In genomic region chr15:35540885-35541284, GRCh38 we compare ENCODE assay signal across 24 cellular contexts. TPM values are rescaled to one million over a fixed set of nuclear protein-coding genes. Genes with fewer than 3 reads are reported as not detected.
A peak's percentile ranks its signal among the peaks of the same experiment; 100 is the strongest.
DNase-seq lines count a peak whose midpoint lies in the region; FAIRE-seq and TF ChIP-seq lines count a peak whose summit lies in the region.
"Had no signal": no experiment of that assay in that cellular context is flagged by ENCODE, and none has a peak within 500 bp of the region (broad histone marks: within the 10 kb centered on the region; RNA-seq: fewer than 3 reads in every experiment).

No MANE protein-coding gene starts in this region.

- 0 out of 2 replicates have a peak, but pooled peaks have one; percentile 5 for TF ChIP-seq CTCF in AG04450 (IDR thresholded peaks at IDR 0.05; ENCODE audit: low read depth, low read length)
- no peak for TF ChIP-seq CTCF in astrocyte of the spinal cord (IDR thresholded peaks at IDR 0.05; ENCODE audit: low read depth, low read length)
- TF ChIP-seq CTCF in foreskin fibroblast (IDR thresholded peaks at IDR 0.05; ENCODE audit: low read depth, low read length) = no peak
- no peak for TF ChIP-seq CTCF in tibial nerve (IDR thresholded peaks at IDR 0.05)

- POLR2A ChIA-PET in AG04450 (lab: Yijun Ruan, JAX) = no interaction called here

- DNase-seq in AG04450 (ENCODE audit: low read depth, low spot score) (peak; percentile 50), HS-27A (ENCODE audit: low read depth) (peak; percentile 20), astrocyte of the spinal cord (ENCODE audit: low read depth, low spot score) (peak; percentile 64), foreskin fibroblast (peak; percentile 66 to 82), HuH-7.5 (ENCODE audit: low spot score) (no peak), RCC 7860 (ENCODE audit: low spot score) (no peak), tibial nerve (ENCODE audit: low spot score in 2 of 2) (no peak)
- no peak for DNase-seq in activated CD4-positive, alpha-beta T cell treated with anti-CD3 and anti-CD28 coated beads for 4 hours
- DNase-seq: activated CD4-positive, alpha-beta T cell treated with anti-CD3 and anti-CD28 coated beads for 36 hours; activated gamma-delta T cell; amygdala; CD8-positive, alpha-beta T cell; DMS79 treated with DMSO at 0.1 percent for 48 hours; left ventricle myocardium superior; MM.1S; NCI-H1694 treated with DMSO at 0.1 percent for 48 hours; NCI-H2227 treated with DMSO at 0.1 percent for 48 hours; occipital lobe; right lobe of liver; stimulated activated CD4-positive, alpha-beta T cell treated with anti-CD3 and anti-CD28 coated beads, Interleukin-1b, Interleukin-23, amount 100 ng/mL, for 48 hours; stimulated activated naive CD8-positive, alpha-beta T cell treated with anti-CD3 and anti-CD28 coated beads, Interleukin-15, Interleukin-2, amounts not matched to agents 100 U/mL and 50 U/mL, for 24 hours; upper lobe of left lung had no signal

- CTCF ChIA-PET in AG04450 (lab: Charles Lee) = interaction anchor here (1.8 kb wide), 1 partner anchor 252 kb away, joined by 9 read pairs; no protein-coding TSS in a partner anchor

- peaks cover 0 to 5% (median 0%) of the 10 kb centered on the region in 3 donors for H3K36me3 ChIP-seq in tibial nerve
- H3K36me3 ChIP-seq: right lobe of liver, upper lobe of left lung had no signal

- H3K27ac ChIP-seq in AG04450 (ENCODE audit: low read depth, low read length) = no peak overlapping the region
- peak overlapping the region in 2 of 4 donors; percentile 21 to 39 for H3K27ac ChIP-seq in tibial nerve
- H3K27ac ChIP-seq: right lobe of liver, upper lobe of left lung had no signal

- H3K27me3 ChIP-seq in AG04450 (ENCODE audit: control insufficient read depth, insufficient read depth, low read length) = no peaks in the 10 kb centered on the region
- H3K27me3 ChIP-seq in tibial nerve = no peaks in the 10 kb centered on the region
- H3K27me3 ChIP-seq: right lobe of liver, upper lobe of left lung had no signal

- no peak overlapping the region for H3K4me3 ChIP-seq in AG04450 (ENCODE audit: low read depth, low read length)
- H3K4me3 ChIP-seq in astrocyte of the spinal cord (ENCODE audit: low read depth, low read length) = no peak overlapping the region
- H3K4me3 ChIP-seq in foreskin fibroblast (ENCODE audit: low read depth in 1 of 2, low read length in 2 of 2) = no peak overlapping the region
- no peak overlapping the region for H3K4me3 ChIP-seq in tibial nerve
- H3K4me3 ChIP-seq: right lobe of liver, upper lobe of left lung had no signal

- H3K4me1 ChIP-seq in tibial nerve = peaks cover 0 to 24% (median 4%) of the 10 kb centered on the region in 4 donors

- in situ Hi-C loops in astrocyte of the spinal cord (cut with HindIII; ENCODE audit: low sequenced_read_pairs) = no loop called here

- no peak for TF ChIP-seq EP300 in tibial nerve (IDR thresholded peaks at IDR 0.05)

- no peak for FAIRE-seq in RCC 7860 (lab: Jason Lieb, UNC)
- FAIRE-seq: A204.1, GM19239 had no signal

- TF ChIP-seq POLR2A in tibial nerve (IDR thresholded peaks at IDR 0.05) = no peak

- H3K9me3 ChIP-seq in AG04450 (ENCODE audit: control insufficient read depth, insufficient read depth, low read length) = no peaks in the 10 kb centered on the region
- H3K9me3 ChIP-seq in tibial nerve = no peaks in the 10 kb centered on the region
- H3K9me3 ChIP-seq: right lobe of liver, upper lobe of left lung had no signal

- WGBS in tibial nerve, 2 donors = 56 to 60% methylated on average over 1 of the region's 1 CpG

RNA-seq across cellular contexts. Expression of gene DPH6, which starts 5.1 kb away (rescaled TPM):
- 10.6 and 11.8 TPM in 2 replicates for polyA plus RNA-seq in AG04450 (2011; rRNA removed)
- polyA minus RNA-seq in AG04450 (2011; rRNA and poly(A)+ RNA removed) = 16.9 and 17.1 TPM in 2 replicates
- total RNA-seq in tibial nerve = 10 to 100 TPM; 20.9 to 37.8 (median 26.7) TPM

Comparison
In these comparisons a context has a peak if more than half of its experiments do, and no peak if none do; other contexts are left out.
1. DNase-seq: peak in AG04450 (single experiment), HS-27A (single experiment), astrocyte of the spinal cord (single experiment) and foreskin fibroblast (2 of 2); none in activated CD4-positive, alpha-beta T cell treated with anti-CD3 and anti-CD28 coated beads for 4 hours (0 of 2), HuH-7.5 (single experiment), RCC 7860 (single experiment) and tibial nerve (0 of 2).